In the genomic region with DNA sequence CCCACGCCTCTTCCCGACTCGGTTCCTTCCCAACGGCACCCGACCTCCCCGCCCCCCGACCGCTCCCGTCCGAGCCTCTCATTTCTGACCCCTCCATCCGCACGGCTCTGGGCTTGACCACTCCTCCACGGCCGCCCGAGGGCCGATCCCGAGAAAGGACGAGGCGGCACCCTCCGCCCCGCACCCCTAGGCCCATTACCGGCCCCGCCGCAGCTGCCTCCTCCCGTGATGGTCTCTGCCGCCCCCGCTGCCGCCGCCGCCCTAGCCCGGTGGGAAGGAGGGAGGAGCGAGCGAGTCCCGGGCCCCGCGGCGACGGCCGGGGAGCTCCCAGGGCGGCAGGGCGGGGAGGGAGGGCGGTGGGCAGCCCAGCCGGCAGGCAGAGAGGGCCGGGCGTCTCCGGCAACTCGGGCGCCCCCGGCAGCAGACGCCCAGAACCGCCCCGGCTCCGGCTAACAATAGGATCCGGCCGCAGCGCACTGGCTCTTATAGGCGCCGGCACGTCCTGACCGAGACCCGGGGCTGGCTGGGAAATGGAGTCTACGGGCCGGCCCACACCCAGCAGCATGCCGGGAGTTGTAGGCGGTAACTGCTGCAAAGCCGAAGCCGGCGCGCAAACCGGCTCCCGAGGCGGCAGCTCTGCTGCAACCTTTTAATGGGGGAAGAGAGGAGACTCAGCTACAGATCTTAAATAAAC, we compare ENCODE assay signal across 8 cellular contexts. TPM values are rescaled to one million over a fixed set of nuclear protein-coding genes. Genes with fewer than 3 reads are reported as not detected.
DNase-seq lines count a peak whose midpoint lies in the region; ATAC-seq and TF ChIP-seq lines count a peak whose summit lies in the region.

TSS of gene CSRNP2 (minus strand) at position 457 of the 694 bp plus-strand sequence. CDS start 7,035 bp downstream, outside the sequence.

- H3K4me1 ChIP-seq in colonic mucosa: peaks cover 7% of the 10 kb centered on the region

- H3K4me3 ChIP-seq in BJ (ENCODE audit: low read depth, low read length) (peak within 1 kb of the TSS; percentile 91), colonic mucosa (peak within 1 kb of the TSS; percentile 84)

- H3K9ac ChIP-seq in colonic mucosa (ENCODE audit: low read depth in 2 of 2, low read length in 2 of 2): peak within 1 kb of the TSS; percentile 86 to 97

- no peaks in the 10 kb centered on the region for H3K9me3 ChIP-seq in colonic mucosa

- peak within 1 kb of the TSS; percentile 89 for H3K27ac ChIP-seq in colonic mucosa

- H3K36me3 ChIP-seq in BJ (ENCODE audit: control insufficient read depth, insufficient read depth, low read length) (no peaks in the 10 kb centered on the region), colonic mucosa (no peaks in the 10 kb centered on the region)

- POLR2A ChIA-PET in BJ (lab: Charles Lee): interaction anchor here (0.6 to 0.8 kb wide), 8 partner anchors 52 to 1053 kb away, joined by 3 to 15 read pairs (median 4); no protein-coding TSS in a partner anchor

- CTCF ChIA-PET in BJ (lab: Yijun Ruan, JAX): interaction anchor here (1.0 to 1.2 kb wide), 3 partner anchors 31 to 318 kb away, joined by 3 to 4 read pairs (median 3); no protein-coding TSS in a partner anchor

- ATAC-seq in HG03460 (IDR thresholded peaks at IDR 0.05; ENCODE audit: unreplicated experiment): peak; percentile 99
- peak; percentile 98 for ATAC-seq in left colon

- TF ChIP-seq CTCF in BJ (IDR thresholded peaks at IDR 0.05; ENCODE audit: insufficient read depth, low read depth, low read length) (no peak), colonic mucosa (IDR thresholded peaks at IDR 0.05) (no peak)

- H3K27me3 ChIP-seq in BJ (ENCODE audit: control insufficient read depth, insufficient read depth, low read length): no peaks in the 10 kb centered on the region
- H3K27me3 ChIP-seq in colonic mucosa: no peaks in the 10 kb centered on the region

- DNase-seq in BJ (ENCODE audit: low read depth) (peak; percentile 70), GM19240 (ENCODE audit: insufficient read length, low spot score) (peak; percentile 93), NCI-H526 (lab: John Stamatoyannopoulos, UW) (peak; percentile 79 to 98), colonic mucosa (peak; percentile 96), left colon (peak; percentile 97)
- peak; percentile 97 for DNase-seq in activated CD4-positive, alpha-beta T cell treated with anti-CD3 and anti-CD28 coated beads for 48 hours
- DNase-seq in stimulated activated CD4-positive, alpha-beta T cell treated with anti-CD3 and anti-CD28 coated beads, Interleukin-1b, Interleukin-23, amount 100 ng/mL, for 48 hours: peak; percentile 96

- intact Hi-C loops in colonic mucosa (cut with DNase I): no loop called here
- intact Hi-C loops in left colon (cut with DNase I, micrococcal nuclease): no loop called here

RNA-seq across cellular contexts. Expression of gene CSRNP2, which starts in this region (rescaled TPM):
- 20.9 and 21.0 TPM in 2 replicates for polyA plus RNA-seq in BJ (2011; rRNA removed)
- polyA minus RNA-seq in BJ (2011; rRNA and poly(A)+ RNA removed): 13.7 and 21.2 TPM in 2 replicates
- 10 to 100 TPM; 13.6 to 17.1 TPM for total RNA-seq in colonic mucosa
- total RNA-seq in left colon: 10 to 100 TPM; 16.5 to 19.6 TPM

Comparison
In these comparisons a context has a peak if more than half of its experiments do, and no peak if none do; other contexts are left out.
1. Peak in every context shown above with its lines: DNase-seq, ATAC-seq, H3K4me3 ChIP-seq and H3K27ac ChIP-seq.